9 cellular contexts compared by ENCODE assay signal in genomic region chr9:109914280-109915027, GRCh38.
DNase-seq lines count a peak whose midpoint lies in the region; ATAC-seq, FAIRE-seq and TF ChIP-seq lines count a peak whose summit lies in the region.
"Had no signal": no experiment of that assay in that cellular context is flagged by ENCODE, and none has a peak within 500 bp of the region (broad histone marks: within the 10 kb centered on the region; RNA-seq: fewer than 3 reads in every experiment).

No MANE protein-coding gene starts in this region.

- CTCF ChIA-PET in HepG2 (lab: Yijun Ruan, JAX; ENCODE audit: low intra/inter-chr PET ratio, low total read pairs), result no interaction called here

- no peaks in the 10 kb centered on the region for H3K4me1 ChIP-seq in HepG2 (ENCODE audit: insufficient read depth, low read length)

- no peaks in the 10 kb centered on the region for H3K36me3 ChIP-seq in HepG2 (replicated peaks in 1 of 2; ENCODE audit: control insufficient read depth in 1 of 2, insufficient read depth in 2 of 2, low read length in 2 of 2)

- H3K9me3 ChIP-seq in HepG2 (ENCODE audit: low read length), result no peaks in the 10 kb centered on the region

- H3K4me3 ChIP-seq in HepG2 (replicated peaks in 1 of 3; ENCODE audit: insufficient read depth in 1 of 3, low read depth in 2 of 3, low read length in 3 of 3), result no peak overlapping the region

- DNase-seq in GM12892 (ENCODE audit: insufficient read length) (no peak), M059J (ENCODE audit: low read depth) (peak; percentile 85), HepG2 (ENCODE audit: low spot score) (no peak), mucosa of gallbladder (ENCODE audit: low spot score) (no peak), erythroblast (lab: John Stamatoyannopoulos, UW) (no peak), SK-N-DZ (ENCODE audit: low spot score) (no peak)
- no peak for DNase-seq in stimulated activated CD8-positive, alpha-beta memory T cell treated with anti-CD3 and anti-CD28 coated beads, Interleukin-4, amount 100 ng/mL, for 48 hours

- TF ChIP-seq EP300 in HepG2 (IDR thresholded peaks at IDR 0.05; ENCODE audit: low read depth in 2 of 2, low read length in 2 of 2) (no peak), HepG2 (CRISPR knock-in tag; IDR thresholded peaks at IDR 0.05; ENCODE audit: borderline replicate concordance) (no peak)

- TF ChIP-seq RAD21 in HepG2 (CRISPR knock-in tag; IDR thresholded peaks at IDR 0.05), result no peak

- no peak overlapping the region for H3K27ac ChIP-seq in HepG2 (ENCODE audit: extremely low read length, insufficient read depth, low read length)
- H3K27ac ChIP-seq: VCaP had no signal

- TF ChIP-seq CTCF in HepG2 (CRISPR knock-in tag; IDR thresholded peaks at IDR 0.05), result no peak

- intact Hi-C loops in HepG2 (cut with micrococcal nuclease; ENCODE audit: unreplicated experiment), result no loop called here

- H3K4me2 ChIP-seq in HepG2 (ENCODE audit: low read depth, low read length), result no peak overlapping the region

- in situ Hi-C loops in HepG2 (cut with HindIII; ENCODE audit: extremely low pct_ligation_motif_present, low pct_unique_long_range_greater_than_20kb), result no loop called here

- peaks cover 0 to 2% of the 10 kb centered on the region in 2 experiments; a peak in 1 of 5 replicates for H3K27me3 ChIP-seq in HepG2 (ENCODE audit: control insufficient read depth in 1 of 2, insufficient read depth in 2 of 2, low read length in 2 of 2)

- FAIRE-seq in GM12892 (lab: Jason Lieb, UNC) (peak; percentile 69), HepG2 (lab: Jason Lieb, UNC) (no peak)

- no TSS peak for BruUV-seq in HepG2 (replicated peaks; lab: Mats Ljungman, UMichigan)

- peak; percentile 46 for ATAC-seq in GM21825 (IDR thresholded peaks at IDR 0.05; ENCODE audit: unreplicated experiment)
- ATAC-seq in HepG2, result no peak

- no peaks in the 10 kb centered on the region for H4K20me1 ChIP-seq in HepG2 (ENCODE audit: insufficient read depth, low read length)

- TF ChIP-seq POLR2A in GM12892 (IDR thresholded peaks at IDR 0.05; ENCODE audit: low read depth, low read length) (no peak), HepG2 (IDR thresholded peaks at IDR 0.05; ENCODE audit: insufficient read depth in 1 of 2, low read depth in 2 of 2, low read length in 2 of 2) (no peak), erythroblast (IDR thresholded peaks at IDR 0.05; ENCODE audit: low read length) (no peak)

- POLR2A ChIA-PET in HepG2 (lab: Yijun Ruan, JAX), result no interaction called here

- H2AFZ ChIP-seq in HepG2 (ENCODE audit: low read length), result no peak overlapping the region

- WGBS in HepG2 (ENCODE audit: low lambda C conversion rate), result 83% methylated on average over 4 of the region's 4 CpGs

- H3K79me2 ChIP-seq in HepG2 (ENCODE audit: insufficient read depth, low read length), result no peaks in the 10 kb centered on the region

- no peak overlapping the region for H3K9ac ChIP-seq in HepG2 (ENCODE audit: insufficient read depth, low read depth, low read length)

TF ChIP-seq in HepG2, 621 proteins besides CTCF, POLR2A, EP300 and RAD21:
- no peak for TF ChIP-seq ZNF431 (CRISPR knock-in tag; IDR thresholded peaks at IDR 0.05; ENCODE audit: borderline replicate concordance, low read depth)
- TF ChIP-seq CEBPB (IDR thresholded peaks at IDR 0.05; ENCODE audit: borderline replicate concordance, low read depth, low read length), result peak; percentile 22; the same call in 1 of the 2 replicates
TF ChIP-seq in HepG2: peak in this region for 1.
